Comparison of ENCODE assay signal across 21 cellular contexts in genomic region chr20:34420975-34421374, GRCh38.
"Had no signal": no experiment of that assay in that cellular context is flagged by ENCODE, and none has a peak within 500 bp of the region (broad histone marks: within the 10 kb centered on the region; RNA-seq: fewer than 3 reads in every experiment).

No MANE protein-coding gene starts in this region.

- DNase-seq: activated CD4-positive, alpha-beta memory T cell treated with anti-CD3 and anti-CD28 coated beads, Interleukin-2, amount 10 ng/mL, durations not matched to agents 7 days and 5 days; activated CD4-positive, alpha-beta T cell treated with anti-CD3 and anti-CD28 coated beads for 48 hours; activated CD4-positive, CD25-positive, alpha-beta regulatory T cell; activated naive CD4-positive, alpha-beta T cell treated with anti-CD3 and anti-CD28 coated beads for 36 hours; activated T-cell treated with anti-CD3 and anti-CD28 coated beads, Interleukin-2, amount 50 U/mL, for 1 hour; aorta; cerebellar nuclear complex; effector CD8-positive, alpha-beta T cell; esophagus squamous epithelium; islet precursor cell; left colon; midbrain; sigmoid colon; stimulated activated CD4-positive, alpha-beta T cell treated with anti-CD3 and anti-CD28 coated beads, Interleukin-4, amount 100 ng/mL, for 24 hours; stomach had no signal

- H3K9me3 Mint-ChIP-seq: activated CD4-positive, alpha-beta memory T cell treated with anti-CD3 and anti-CD28 coated beads, Interleukin-2, amount 10 ng/mL, durations not matched to agents 7 days and 5 days; activated naive CD4-positive, alpha-beta T cell treated with anti-CD3 and anti-CD28 coated beads for 36 hours; activated T-helper 2 cell treated with anti-CD3 and anti-CD28 coated beads, Interferon-gamma antibody, Interleukin-2, Interleukin-4, amounts not matched to agents 10 μg/mL and 5 μg/mL and 100 μg/mL, durations not matched to agents 14 hours and 24 hours and 36 hours; neural crest cell; stimulated activated effector memory CD8-positive, alpha-beta T cell treated with anti-CD3 and anti-CD28 coated beads, Interleukin-12 subunit alpha, Interleukin-12 subunit beta, amount 100 ng/mL, for 72 hours; T-helper 2 cell treated with Interferon-gamma antibody and Interleukin-4, amounts not matched to agents 5 μg/mL and 100 μg/mL, for 36 hours had no signal

- H3K27me3 ChIP-seq: esophagus squamous epithelium, hepatocyte, sigmoid colon, stomach had no signal

- H3K27ac Mint-ChIP-seq: activated CD4-positive, alpha-beta memory T cell treated with anti-CD3 and anti-CD28 coated beads, Interleukin-2, amount 10 ng/mL, durations not matched to agents 7 days and 5 days; activated naive CD4-positive, alpha-beta T cell treated with anti-CD3 and anti-CD28 coated beads for 36 hours; activated T-helper 2 cell treated with anti-CD3 and anti-CD28 coated beads, Interferon-gamma antibody, Interleukin-2, Interleukin-4, amounts not matched to agents 10 μg/mL and 5 μg/mL and 100 μg/mL, durations not matched to agents 14 hours and 24 hours and 36 hours; stimulated activated effector memory CD8-positive, alpha-beta T cell treated with anti-CD3 and anti-CD28 coated beads, Interleukin-12 subunit alpha, Interleukin-12 subunit beta, amount 100 ng/mL, for 72 hours; T-helper 2 cell treated with Interferon-gamma antibody and Interleukin-4, amounts not matched to agents 5 μg/mL and 100 μg/mL, for 36 hours had no signal

- ATAC-seq: left colon; stimulated activated effector memory CD8-positive, alpha-beta T cell treated with anti-CD3 and anti-CD28 coated beads, Interleukin-12 subunit alpha, Interleukin-12 subunit beta, amount 100 ng/mL, for 72 hours had no signal

- H3K4me3 ChIP-seq: esophagus squamous epithelium, hepatocyte, sigmoid colon, stomach, thoracic aorta had no signal

- H3K9me3 ChIP-seq: esophagus squamous epithelium, sigmoid colon, stomach, thoracic aorta had no signal

- H3K27me3 Mint-ChIP-seq: activated CD4-positive, alpha-beta memory T cell treated with anti-CD3 and anti-CD28 coated beads, Interleukin-2, amount 10 ng/mL, durations not matched to agents 7 days and 5 days had no signal

- H3K4me3 Mint-ChIP-seq: activated CD4-positive, alpha-beta memory T cell treated with anti-CD3 and anti-CD28 coated beads, Interleukin-2, amount 10 ng/mL, durations not matched to agents 7 days and 5 days; activated naive CD4-positive, alpha-beta T cell treated with anti-CD3 and anti-CD28 coated beads for 36 hours; neural crest cell; stimulated activated effector memory CD8-positive, alpha-beta T cell treated with anti-CD3 and anti-CD28 coated beads, Interleukin-12 subunit alpha, Interleukin-12 subunit beta, amount 100 ng/mL, for 72 hours; T-helper 2 cell treated with Interferon-gamma antibody and Interleukin-4, amounts not matched to agents 5 μg/mL and 100 μg/mL, for 36 hours had no signal

- H3K4me1 Mint-ChIP-seq: neural crest cell had no signal

- H3K27ac ChIP-seq: esophagus squamous epithelium, hepatocyte, sigmoid colon, thoracic aorta had no signal
